8 cellular contexts compared by ENCODE assay signal in genomic region chr3:143975549-143976152, GRCh38. TPM values are rescaled to one million over a fixed set of nuclear protein-coding genes. Genes with fewer than 3 reads are reported as not detected.
DNase-seq lines count a peak whose midpoint lies in the region; ATAC-seq and TF ChIP-seq lines count a peak whose summit lies in the region.

No MANE protein-coding gene starts in this region.

- ATAC-seq in Right ventricle myocardium superior (ENCODE audit: poor library complexity) (no peak), HG03432 (IDR thresholded peaks at IDR 0.05; ENCODE audit: unreplicated experiment) (no peak)

- no peaks in the 10 kb centered on the region for H3K9me3 ChIP-seq in cardiac muscle cell (ENCODE audit: low read depth)

- peaks cover 24% of the 10 kb centered on the region for H3K4me1 ChIP-seq in cardiac muscle cell (ENCODE audit: low read depth)

- H3K36me3 ChIP-seq in cardiac muscle cell (no peaks in the 10 kb centered on the region), brain microvascular endothelial cell (replicated peaks) (no peaks in the 10 kb centered on the region)

- H3K27me3 ChIP-seq in cardiac muscle cell (no peaks in the 10 kb centered on the region), brain microvascular endothelial cell (replicated peaks) (no peaks in the 10 kb centered on the region)

- intact Hi-C loops in Right ventricle myocardium superior (cut with DNase I), result no loop called here

- TF ChIP-seq CTCF in cardiac muscle cell (IDR thresholded peaks at IDR 0.05; ENCODE audit: low read depth, low read length) (peak; percentile 59), brain microvascular endothelial cell (IDR thresholded peaks at IDR 0.05; ENCODE audit: low read depth, low read length, missing control alignments) (peak; percentile 62)

- H3K4me3 ChIP-seq in cardiac muscle cell (peak overlapping the region; percentile 75), brain microvascular endothelial cell (ENCODE audit: low read depth, low read length) (no peak overlapping the region)

- DNase-seq in cardiac muscle cell (ENCODE audit: low read depth in 1 of 2, low spot score in 1 of 2) (peak; percentile 21 to 80), Right ventricle myocardium superior (no peak), NCI-H2196 (lab: John Stamatoyannopoulos, UW; ENCODE audit: unreplicated experiment) (peak; percentile 27), brain microvascular endothelial cell (peak; percentile 70), medulla oblongata (ENCODE audit: extremely low spot score) (peak; percentile 90)
- no peak for DNase-seq in stimulated activated CD4-positive, alpha-beta T cell treated with anti-CD3 and anti-CD28 coated beads, Interleukin-1b, Interleukin-23, amount 100 ng/mL, for 48 hours
- no peak for DNase-seq in activated CD4-positive, alpha-beta T cell treated with anti-CD3 and anti-CD28 coated beads, Interleukin-2, amount 50 U/mL, for 48 hours

- in situ Hi-C loops in brain microvascular endothelial cell (cut with HindIII; ENCODE audit: low pct_ligation_motif_present, low sequenced_read_pairs), result no loop called here

- H3K27ac ChIP-seq in cardiac muscle cell (no peak overlapping the region), brain microvascular endothelial cell (peak overlapping the region; percentile 67)

RNA-seq across cellular contexts. Expression of gene DIPK2A, which starts 4.0 kb away (rescaled TPM):
- total RNA-seq in cardiac muscle cell (42.7 and 71.6 TPM in 2 replicates), Right ventricle myocardium superior (5.9 TPM)
- 21.1 TPM in 2 replicates for polyA plus RNA-seq in cardiac muscle cell

Comparison
In these comparisons a context has a peak if more than half of its experiments do, and no peak if none do; other contexts are left out.
1. DNase-seq: peak in cardiac muscle cell (2 of 2), NCI-H2196 (single experiment), brain microvascular endothelial cell (single experiment) and medulla oblongata (single experiment); none in Right ventricle myocardium superior (single experiment), stimulated activated CD4-positive, alpha-beta T cell treated with anti-CD3 and anti-CD28 coated beads, Interleukin-1b, Interleukin-23, amount 100 ng/mL, for 48 hours (single experiment) and activated CD4-positive, alpha-beta T cell treated with anti-CD3 and anti-CD28 coated beads, Interleukin-2, amount 50 U/mL, for 48 hours (0 of 2).